In the genomic region with DNA sequence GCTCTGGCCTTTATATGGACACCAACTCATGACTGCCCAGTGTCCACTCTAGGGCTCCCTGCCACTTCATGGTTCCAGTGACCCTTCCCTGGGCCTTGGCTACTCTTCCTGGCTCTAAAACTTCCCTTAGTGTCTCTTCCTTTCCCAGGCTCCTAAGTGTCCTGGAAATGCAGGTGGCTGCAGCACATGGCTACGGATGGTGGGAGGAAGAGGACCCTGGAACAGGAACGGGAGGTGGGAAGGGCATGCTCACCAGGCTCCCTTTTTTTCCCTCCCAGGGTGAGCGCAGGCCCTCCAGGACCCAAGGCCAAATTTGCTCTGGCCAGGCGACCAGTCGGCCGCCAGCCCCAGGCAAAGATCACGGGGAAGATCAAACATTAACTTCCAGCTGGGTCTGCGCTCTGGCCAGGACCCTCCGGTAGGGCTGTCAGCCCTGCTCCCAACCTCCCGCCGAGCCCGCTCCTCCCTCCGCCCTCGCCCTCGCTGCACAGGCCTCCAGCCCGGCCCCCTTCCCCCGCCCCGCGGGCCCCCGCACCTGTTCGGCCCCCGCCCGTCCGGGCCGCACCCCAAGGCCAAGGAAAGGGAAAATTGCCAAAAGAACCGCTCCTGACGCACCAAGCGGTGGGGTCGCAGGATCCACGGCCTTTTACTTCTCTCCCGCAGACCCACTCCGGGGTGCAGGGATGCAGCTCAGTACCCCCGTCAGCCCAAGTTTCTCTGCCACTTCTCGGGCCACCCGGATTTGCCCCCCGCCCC, we compare ENCODE assay signal across 10 cellular contexts. TPM values are rescaled to one million over a fixed set of nuclear protein-coding genes. Genes with fewer than 3 reads are reported as not detected.
DNase-seq lines count a peak whose midpoint lies in the region; ATAC-seq and TF ChIP-seq lines count a peak whose summit lies in the region.
"Had no signal": no experiment of that assay in that cellular context is flagged by ENCODE, and none has a peak within 500 bp of the region (broad histone marks: within the 10 kb centered on the region; RNA-seq: fewer than 3 reads in every experiment).

No MANE protein-coding gene starts in this region.

- WGBS in lung, 2 donors: 11 to 13% methylated on average over 24 to 36 of the region's 36 CpGs
- WGBS in suprapubic skin: 16% methylated on average over 4 of the region's 36 CpGs

- peaks cover 38% of the 10 kb centered on the region for H3K27me3 Mint-ChIP-seq in brain

- H3K4me1 Mint-ChIP-seq in brain: peaks cover 29% of the 10 kb centered on the region

- peaks cover 0 to 3% (median 0%) of the 10 kb centered on the region in 5 experiments for H3K9me3 Mint-ChIP-seq in brain

- H3K4me1 ChIP-seq in lung (ENCODE audit: control insufficient read depth in 2 of 2, insufficient read depth in 2 of 2, low read length in 2 of 2) (peaks cover 13 to 21% of the 10 kb centered on the region in 2 donors), suprapubic skin (peaks cover 45% of the 10 kb centered on the region)
- H3K4me1 ChIP-seq: A549 had no signal

- TF ChIP-seq CTCF in brain (conservative IDR thresholded peaks at IDR 0.05) (no peak), lung (IDR thresholded peaks at IDR 0.05; ENCODE audit: control extremely low read depth, extremely low read depth) (no peak), suprapubic skin (IDR thresholded peaks at IDR 0.05) (no peak)

- peak overlapping the region in 4 of 5 experiments; percentile 12 to 83 (median 66) for H3K27ac Mint-ChIP-seq in brain

- H3K27ac ChIP-seq in lung (ENCODE audit: low read depth in 1 of 2, low read length in 1 of 2): peak overlapping the region; percentile 76
- peak overlapping the region; percentile 85 for H3K27ac ChIP-seq in suprapubic skin
- H3K27ac ChIP-seq: A549, KMS-11 had no signal

- peak; percentile 16 for ATAC-seq in lung (ENCODE audit: insufficient read depth, low FRiP score)
- ATAC-seq: A549 had no signal

- DNase-seq in DMS53 (lab: John Stamatoyannopoulos, UW) (peak; percentile 52), DMS53 treated with DMSO at 0.1 percent for 48 hours (lab: John Stamatoyannopoulos, UW; ENCODE audit: unreplicated experiment) (no peak), lung (ENCODE audit: low spot score) (peak; percentile 52), suprapubic skin (ENCODE audit: low spot score in 2 of 2) (no peak), posterior vena cava (ENCODE audit: low spot score) (no peak), NCI-H1048 (lab: John Stamatoyannopoulos, UW) (no peak), GF-D8 (lab: John Stamatoyannopoulos, UW) (no peak)

- TF ChIP-seq POLR2A in suprapubic skin (IDR thresholded peaks at IDR 0.05): no peak

- intact Hi-C loops in posterior vena cava (cut with DNase I): no loop called here

- H3K4me3 ChIP-seq in lung (peak overlapping the region; percentile 14), suprapubic skin (peak overlapping the region; percentile 66)
- H3K4me3 ChIP-seq: A549 had no signal

- no peaks in the 10 kb centered on the region for H3K27me3 ChIP-seq in lung (ENCODE audit: control insufficient read depth, insufficient read depth)
- H3K27me3 ChIP-seq in suprapubic skin: no peaks in the 10 kb centered on the region

- H3K36me3 Mint-ChIP-seq in brain: peaks cover 21% of the 10 kb centered on the region

- no peak for TF ChIP-seq EP300 in suprapubic skin (IDR thresholded peaks at IDR 0.05)

- no peaks in the 10 kb centered on the region for H3K36me3 ChIP-seq in lung (ENCODE audit: control insufficient read depth in 2 of 2, insufficient read depth in 2 of 2, low read length in 2 of 2)
- no peaks in the 10 kb centered on the region for H3K36me3 ChIP-seq in suprapubic skin

- H3K9me3 ChIP-seq in lung (ENCODE audit: control insufficient read depth in 2 of 2, insufficient read depth in 1 of 2, low read length in 1 of 2) (no peaks in the 10 kb centered on the region), suprapubic skin (no peaks in the 10 kb centered on the region)
- H3K9me3 ChIP-seq: A549 had no signal

- peak overlapping the region in 3 of 5 experiments; percentile 53 to 69 (median 66) for H3K4me3 Mint-ChIP-seq in brain

RNA-seq across cellular contexts. Expression of a gene that starts 1.0 kb away (rescaled TPM):
- polyA plus RNA-seq in brain (ENCODE audit: insufficient read depth, low read depth, low replicate concordance) (2.2 TPM), lung (10 to 100 TPM; 10.3 to 37.5 TPM)
- total RNA-seq in lung (10 to 100 TPM; 26.5 to 33.3 TPM), suprapubic skin (10 to 100 TPM; 34.1 to 93.1 (median 43.2) TPM), posterior vena cava (10 to 100 TPM; 20.4 to 23.0 TPM)

RNA-seq across cellular contexts. Expression of a gene that starts 54.0 kb away (rescaled TPM):
- polyA plus RNA-seq in brain (ENCODE audit: insufficient read depth, low read depth, low replicate concordance) (12.2 TPM), lung (1 to 10 TPM; 2.1 to 4.2 TPM)
- total RNA-seq in lung (10 to 100 TPM in 1 of 2 donors, 1 to 10 TPM in 1; 8.9 to 30.9 TPM), suprapubic skin (10 to 100 TPM; 21.1 to 38.2 (median 30.3) TPM), posterior vena cava (10 to 100 TPM; 13.1 to 18.4 TPM)

Comparison
In these comparisons a context has a peak if more than half of its experiments do, and no peak if none do; other contexts are left out.
1. DNase-seq: peak in DMS53 (single experiment) and lung (single experiment); none in DMS53 treated with DMSO at 0.1 percent for 48 hours (single experiment), suprapubic skin (0 of 2), posterior vena cava (single experiment), NCI-H1048 (single experiment) and GF-D8 (single experiment).